ENCODE assay signal across 7 cellular contexts in the genomic region with DNA sequence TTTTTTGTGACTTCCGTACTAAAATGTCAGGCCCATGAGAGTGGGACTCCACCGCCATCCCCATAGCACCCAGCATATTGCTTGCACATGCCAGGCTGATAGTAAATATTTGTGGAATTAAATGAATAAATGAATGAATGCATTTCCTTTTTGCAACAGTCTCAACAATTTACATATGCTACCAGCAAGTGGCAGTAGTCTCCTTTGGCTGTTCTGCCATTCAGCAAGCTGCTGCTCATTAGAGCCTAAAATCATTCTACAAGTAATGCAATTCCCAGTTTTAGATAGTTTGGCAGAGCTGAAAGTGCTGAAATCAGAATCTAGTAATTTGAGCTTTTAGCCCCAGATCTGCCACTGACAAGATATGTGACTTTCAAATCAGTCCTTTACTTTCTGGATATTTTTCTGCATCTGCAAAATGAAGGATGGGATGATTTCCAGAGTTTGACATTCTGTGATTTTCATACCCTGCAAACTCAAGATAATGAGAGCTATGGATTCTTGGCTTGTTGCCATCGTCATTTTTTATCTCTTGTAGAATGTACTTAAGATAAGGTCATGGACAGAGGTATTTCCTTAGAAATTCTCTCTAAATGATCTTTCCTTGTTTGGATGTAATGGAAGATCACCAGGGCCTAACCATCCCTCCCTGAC. TPM values are rescaled to one million over a fixed set of nuclear protein-coding genes. Genes with fewer than 3 reads are reported as not detected.
DNase-seq lines count a peak whose midpoint lies in the region; ATAC-seq lines count a peak whose summit lies in the region.

No MANE protein-coding gene starts in this region.

- no peaks in the 10 kb centered on the region for H3K27me3 Mint-ChIP-seq in activated T-helper 1 cell treated with anti-CD3 and anti-CD28 coated beads, Interleukin-12 subunit alpha, Interleukin-12 subunit beta, Interleukin-2, Interleukin-4 antibody, amounts not matched to agents 30 ng/mL and 10 ng/mL and 1 ng/mL, durations not matched to agents 14 hours and 24 hours and 36 hours (ENCODE audit: insufficient read depth)

- no peaks in the 10 kb centered on the region for H3K9me3 Mint-ChIP-seq in activated T-helper 1 cell treated with anti-CD3 and anti-CD28 coated beads, Interleukin-12 subunit alpha, Interleukin-12 subunit beta, Interleukin-2, Interleukin-4 antibody, amounts not matched to agents 30 ng/mL and 10 ng/mL and 1 ng/mL, durations not matched to agents 14 hours and 24 hours and 36 hours

- intact Hi-C loops in activated T-helper 1 cell treated with anti-CD3 and anti-CD28 coated beads, Interleukin-12 subunit alpha, Interleukin-12 subunit beta, Interleukin-2, Interleukin-4 antibody, amounts not matched to agents 30 ng/mL and 10 ng/mL and 1 ng/mL, durations not matched to agents 14 hours and 24 hours and 36 hours (cut with micrococcal nuclease) = loop anchor here (1.0 to 10.0 kb wide), 4 partner anchors 60 to 210 kb away; no protein-coding TSS in a partner anchor

- H3K4me1 Mint-ChIP-seq in activated T-helper 1 cell treated with anti-CD3 and anti-CD28 coated beads, Interleukin-12 subunit alpha, Interleukin-12 subunit beta, Interleukin-2, Interleukin-4 antibody, amounts not matched to agents 30 ng/mL and 10 ng/mL and 1 ng/mL, durations not matched to agents 14 hours and 24 hours and 36 hours (ENCODE audit: low read depth) = no peaks in the 10 kb centered on the region

- no peaks in the 10 kb centered on the region for H3K36me3 Mint-ChIP-seq in activated T-helper 1 cell treated with anti-CD3 and anti-CD28 coated beads, Interleukin-12 subunit alpha, Interleukin-12 subunit beta, Interleukin-2, Interleukin-4 antibody, amounts not matched to agents 30 ng/mL and 10 ng/mL and 1 ng/mL, durations not matched to agents 14 hours and 24 hours and 36 hours (ENCODE audit: low read depth)

- ATAC-seq in GM18511 (IDR thresholded peaks at IDR 0.05; ENCODE audit: unreplicated experiment) = no peak

- H3K27ac Mint-ChIP-seq in activated T-helper 1 cell treated with anti-CD3 and anti-CD28 coated beads, Interleukin-12 subunit alpha, Interleukin-12 subunit beta, Interleukin-2, Interleukin-4 antibody, amounts not matched to agents 30 ng/mL and 10 ng/mL and 1 ng/mL, durations not matched to agents 14 hours and 24 hours and 36 hours = no peak overlapping the region

- DNase-seq in DMS153 treated with DMSO at 0.1 percent for 48 hours (lab: John Stamatoyannopoulos, UW; ENCODE audit: unreplicated experiment) (peak; percentile 9), HCEC 1CT (peak; percentile 36), RKO (ENCODE audit: low spot score) (peak; percentile 73), epidermal melanocyte (ENCODE audit: insufficient read length, low spot score) (peak; percentile 16), non-pigmented ciliary epithelial cell (ENCODE audit: low read depth) (peak; percentile 24)
- DNase-seq in activated T-helper 1 cell treated with anti-CD3 and anti-CD28 coated beads, Interleukin-12 subunit alpha, Interleukin-12 subunit beta, Interleukin-2, Interleukin-4 antibody, amounts not matched to agents 30 ng/mL and 10 ng/mL and 1 ng/mL, durations not matched to agents 14 hours and 24 hours and 36 hours (ENCODE audit: low spot score) = no peak

- no peak overlapping the region for H3K4me3 Mint-ChIP-seq in activated T-helper 1 cell treated with anti-CD3 and anti-CD28 coated beads, Interleukin-12 subunit alpha, Interleukin-12 subunit beta, Interleukin-2, Interleukin-4 antibody, amounts not matched to agents 30 ng/mL and 10 ng/mL and 1 ng/mL, durations not matched to agents 14 hours and 24 hours and 36 hours

RNA-seq across cellular contexts. Expression of a gene that starts 35.7 kb away (rescaled TPM):
- total RNA-seq in activated T-helper 1 cell treated with anti-CD3 and anti-CD28 coated beads, Interleukin-12 subunit alpha, Interleukin-12 subunit beta, Interleukin-2, Interleukin-4 antibody, amounts not matched to agents 30 ng/mL and 10 ng/mL and 1 ng/mL, durations not matched to agents 14 hours and 24 hours and 36 hours = 38.3 and 38.7 TPM in 2 replicates
